11 cellular contexts compared by ENCODE assay signal in genomic region chr1:67194209-67194863, GRCh38. TPM values are rescaled to one million over a fixed set of nuclear protein-coding genes. Genes with fewer than 3 reads are reported as not detected.
DNase-seq lines count a peak whose midpoint lies in the region; ATAC-seq and TF ChIP-seq lines count a peak whose summit lies in the region.
"Had no signal": no experiment of that assay in that cellular context is flagged by ENCODE, and none has a peak within 500 bp of the region (broad histone marks: within the 10 kb centered on the region; RNA-seq: fewer than 3 reads in every experiment).

No MANE protein-coding gene starts in this region.

- no peak overlapping the region for H2AFZ ChIP-seq in Karpas-422 (ENCODE audit: low read length)

- no peak for TF ChIP-seq POLR2A in erythroblast (IDR thresholded peaks at IDR 0.05; ENCODE audit: low read length)

- H3K27me3 ChIP-seq in ectodermal cell (ENCODE audit: control insufficient read depth, insufficient read depth, low read length, poor library complexity, severe bottlenecking) (no peaks in the 10 kb centered on the region), Karpas-422 (ENCODE audit: low read length) (no peaks in the 10 kb centered on the region)
- H3K27me3 ChIP-seq: gastrocnemius medialis, neutrophil had no signal

- 96% methylated on average over 2 of the region's 2 CpGs; no CpG with 5 or more reads in 1 of the 2 experiments for WGBS in ectodermal cell, 2 experiments

- H4K20me1 ChIP-seq in Karpas-422 (ENCODE audit: insufficient read depth, low read depth, low read length), result no peaks in the 10 kb centered on the region

- no peaks in the 10 kb centered on the region for H3K79me2 ChIP-seq in Karpas-422 (ENCODE audit: low read length)

- H3K4me1 ChIP-seq in ectodermal cell (ENCODE audit: control insufficient read depth, insufficient read depth, low read length), result peaks cover 10% of the 10 kb centered on the region
- peaks cover 3% of the 10 kb centered on the region for H3K4me1 ChIP-seq in Karpas-422 (ENCODE audit: low read length)
- H3K4me1 ChIP-seq: gastrocnemius medialis had no signal

- no peak overlapping the region for H3K4me2 ChIP-seq in Karpas-422 (ENCODE audit: low read depth, low read length, poor library complexity, severe bottlenecking)

- H3K9me3 ChIP-seq in ectodermal cell (ENCODE audit: control insufficient read depth, low read length), result no peaks in the 10 kb centered on the region
- no peaks in the 10 kb centered on the region for H3K9me3 ChIP-seq in Karpas-422 (ENCODE audit: low read length)
- H3K9me3 ChIP-seq: gastrocnemius medialis, neutrophil had no signal

- no peak overlapping the region for H3K9ac ChIP-seq in Karpas-422 (ENCODE audit: low read length)

- peak overlapping the region; percentile 65 for H3K27ac ChIP-seq in ectodermal cell (ENCODE audit: insufficient read depth, low read depth, low read length, poor library complexity, severe bottlenecking)
- no peak overlapping the region for H3K27ac ChIP-seq in Karpas-422 (ENCODE audit: low read length)
- H3K27ac ChIP-seq: gastrocnemius medialis, neutrophil had no signal

- no peaks in the 10 kb centered on the region for H3K36me3 ChIP-seq in ectodermal cell (ENCODE audit: control insufficient read depth, insufficient read depth, low read length)
- H3K36me3 ChIP-seq in Karpas-422 (ENCODE audit: insufficient read depth, low read length), result no peaks in the 10 kb centered on the region
- H3K36me3 ChIP-seq: gastrocnemius medialis, neutrophil had no signal

- H3K4me3 ChIP-seq in ectodermal cell (ENCODE audit: insufficient read depth, low read depth, low read length) (no peak overlapping the region), Karpas-422 (ENCODE audit: low read length) (no peak overlapping the region)
- H3K4me3 ChIP-seq: gastrocnemius medialis had no signal

- no peaks in the 10 kb centered on the region for H3K9me2 ChIP-seq in Karpas-422 (replicated peaks; ENCODE audit: insufficient read depth, low read length)

- ATAC-seq in GM18520 (IDR thresholded peaks at IDR 0.05; ENCODE audit: unreplicated experiment) (peak; percentile 81), GM21529 (IDR thresholded peaks at IDR 0.05; ENCODE audit: unreplicated experiment) (peak; percentile 72), HG03457 (IDR thresholded peaks at IDR 0.05; ENCODE audit: unreplicated experiment) (peak; percentile 53)
- ATAC-seq: gastrocnemius medialis had no signal

- DNase-seq in erythroblast (lab: John Stamatoyannopoulos, UW) (no peak), iPS-NIHi11 (ENCODE audit: low spot score) (no peak), Karpas-422 (no peak)
- no peak for DNase-seq in activated CD4-positive, alpha-beta T cell treated with anti-CD3 and anti-CD28 coated beads for 1 hour
- DNase-seq: gastrocnemius medialis had no signal

RNA-seq across cellular contexts. Expression of gene IL23R, which starts 28.1 kb away (rescaled TPM):
- polyA plus RNA-seq in ectodermal cell (2013, experiment 1 of 4), result not detected
- not detected for polyA plus RNA-seq in ectodermal cell (2013, experiment 2 of 4)
- polyA plus RNA-seq in ectodermal cell (2013, experiment 3 of 4), result not detected
- polyA plus RNA-seq in ectodermal cell (2013, experiment 4 of 4), result not detected
- total RNA-seq in Karpas-422 (2014; rRNA removed; shearing (Covaris generic); ENCODE audit: low replicate concordance), result 0.45 TPM in 1 of 2 replicates, not detected in the other
- total RNA-seq: gastrocnemius medialis, MCF 10A had no signal

RNA-seq across cellular contexts. Expression of gene C1orf141, which starts 59.6 kb away (rescaled TPM):
- polyA plus RNA-seq in ectodermal cell (2013, experiment 1 of 4), result not detected
- not detected for polyA plus RNA-seq in ectodermal cell (2013, experiment 2 of 4)
- not detected for polyA plus RNA-seq in ectodermal cell (2013, experiment 3 of 4)
- not detected for polyA plus RNA-seq in ectodermal cell (2013, experiment 4 of 4)
- not detected in 2 replicates for total RNA-seq in Karpas-422 (2014; rRNA removed; shearing (Covaris generic); ENCODE audit: low replicate concordance)
- total RNA-seq: gastrocnemius medialis, MCF 10A had no signal
